ENCODE assay signal across 22 cellular contexts in the genomic region with DNA sequence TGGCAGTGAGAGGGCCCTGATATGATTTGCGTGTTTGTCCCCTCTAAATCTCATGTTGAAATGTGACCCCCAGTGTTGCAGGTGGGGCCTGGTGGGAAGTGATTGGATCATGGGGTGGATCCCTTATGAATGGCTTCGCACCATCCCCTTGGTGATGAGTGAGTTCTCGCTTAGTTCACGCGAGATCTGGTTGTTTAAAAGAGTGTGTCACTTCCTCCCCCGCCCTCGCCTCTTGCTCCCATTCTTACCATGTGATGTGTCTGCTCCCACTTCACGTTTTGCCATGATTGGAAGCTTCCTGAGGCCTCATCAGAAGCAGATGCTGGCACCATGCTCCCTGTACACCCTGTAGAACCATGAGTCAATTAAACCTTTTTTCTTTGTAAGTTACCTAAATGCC.
"Had no signal": no experiment of that assay in that cellular context is flagged by ENCODE, and none has a peak within 500 bp of the region (broad histone marks: within the 10 kb centered on the region; RNA-seq: fewer than 3 reads in every experiment).

No MANE protein-coding gene starts in this region.

- H3K27ac ChIP-seq: coronary artery, esophagus squamous epithelium, gastrocnemius medialis, heart right ventricle, left lung, lower lobe of right lung had no signal

- H3K36me3 Mint-ChIP-seq: mesothelial cell of epicardium, naive B cell had no signal

- FAIRE-seq: colon, endothelial cell of umbilical vein, islet of Langerhans, keratinocyte had no signal

- H3K4me3 ChIP-seq: coronary artery, esophagus squamous epithelium, gastrocnemius medialis, heart right ventricle, left lung, lower lobe of right lung, mucosa of descending colon had no signal

- H3K4me3 Mint-ChIP-seq: mesothelial cell of epicardium had no signal

- H3K9me3 Mint-ChIP-seq: mesothelial cell of epicardium, naive B cell had no signal

- H3K36me3 ChIP-seq: esophagus squamous epithelium, gastrocnemius medialis, heart right ventricle, left lung, lower lobe of right lung had no signal

- ATAC-seq: gastrocnemius medialis, heart right ventricle, left cardiac atrium, left lung, left ventricle myocardium superior, lower lobe of right lung, mucosa of descending colon had no signal

- H3K27me3 ChIP-seq: esophagus squamous epithelium, gastrocnemius medialis, heart right ventricle, left lung had no signal

- H3K9me3 ChIP-seq: esophagus squamous epithelium, gastrocnemius medialis, heart right ventricle, left lung, lower lobe of right lung, mucosa of descending colon had no signal

- H3K4me1 Mint-ChIP-seq: naive B cell had no signal

- DNase-seq: effector CD8-positive, alpha-beta T cell; esophagus squamous epithelium; foreskin fibroblast; foreskin melanocyte; gastrocnemius medialis; glutamatergic neuron; head of caudate nucleus; heart right ventricle; hippocampal formation; left cardiac atrium; left lung; left ventricle myocardium superior; lower lobe of right lung; mesenchymal stem cell; mucosa of descending colon; naive B cell had no signal

- H3K4me1 ChIP-seq: esophagus squamous epithelium, gastrocnemius medialis, heart right ventricle, left lung, lower lobe of right lung had no signal
